ENCODE assay signal across 1 cellular context in the genomic region with DNA sequence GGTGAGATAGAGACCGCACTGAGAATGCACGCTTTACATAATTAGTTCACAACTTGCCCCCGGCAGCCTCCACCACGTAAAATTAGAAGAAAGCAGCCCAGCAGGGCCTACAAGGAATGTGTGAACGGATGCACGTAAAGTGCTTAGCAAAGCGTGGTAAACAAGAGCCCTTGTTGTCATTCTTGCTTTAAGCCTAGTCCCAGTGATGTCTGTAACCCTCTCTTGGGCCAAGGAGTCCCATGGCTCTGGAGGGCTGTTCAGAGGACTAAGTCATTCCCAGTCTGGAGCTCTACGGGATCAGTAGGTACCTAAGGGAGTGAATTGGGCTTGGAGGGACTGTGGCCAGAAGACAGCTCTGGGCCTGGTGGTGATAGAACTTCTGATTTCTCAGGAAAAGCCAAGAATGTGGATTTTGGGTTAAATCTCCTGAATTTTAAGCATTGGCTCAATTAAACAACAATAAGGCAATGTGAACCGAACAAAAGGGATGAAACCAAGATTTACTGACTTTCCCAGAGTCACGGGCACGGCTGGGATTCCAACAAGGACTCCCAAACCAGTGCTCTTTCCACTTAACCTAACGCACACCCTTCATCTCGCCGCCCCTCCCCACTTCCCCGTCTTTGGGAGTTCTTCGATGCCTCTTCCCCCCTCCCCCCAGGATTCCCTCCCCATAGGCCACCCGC.
TF ChIP-seq lines count a peak whose summit lies in the region.

No MANE protein-coding gene starts in this region.

TF ChIP-seq in GM23338, 12 proteins besides CTCF, POLR2A, EP300 and RAD21 (continued from another document):
- TF ChIP-seq, protein P1, sequence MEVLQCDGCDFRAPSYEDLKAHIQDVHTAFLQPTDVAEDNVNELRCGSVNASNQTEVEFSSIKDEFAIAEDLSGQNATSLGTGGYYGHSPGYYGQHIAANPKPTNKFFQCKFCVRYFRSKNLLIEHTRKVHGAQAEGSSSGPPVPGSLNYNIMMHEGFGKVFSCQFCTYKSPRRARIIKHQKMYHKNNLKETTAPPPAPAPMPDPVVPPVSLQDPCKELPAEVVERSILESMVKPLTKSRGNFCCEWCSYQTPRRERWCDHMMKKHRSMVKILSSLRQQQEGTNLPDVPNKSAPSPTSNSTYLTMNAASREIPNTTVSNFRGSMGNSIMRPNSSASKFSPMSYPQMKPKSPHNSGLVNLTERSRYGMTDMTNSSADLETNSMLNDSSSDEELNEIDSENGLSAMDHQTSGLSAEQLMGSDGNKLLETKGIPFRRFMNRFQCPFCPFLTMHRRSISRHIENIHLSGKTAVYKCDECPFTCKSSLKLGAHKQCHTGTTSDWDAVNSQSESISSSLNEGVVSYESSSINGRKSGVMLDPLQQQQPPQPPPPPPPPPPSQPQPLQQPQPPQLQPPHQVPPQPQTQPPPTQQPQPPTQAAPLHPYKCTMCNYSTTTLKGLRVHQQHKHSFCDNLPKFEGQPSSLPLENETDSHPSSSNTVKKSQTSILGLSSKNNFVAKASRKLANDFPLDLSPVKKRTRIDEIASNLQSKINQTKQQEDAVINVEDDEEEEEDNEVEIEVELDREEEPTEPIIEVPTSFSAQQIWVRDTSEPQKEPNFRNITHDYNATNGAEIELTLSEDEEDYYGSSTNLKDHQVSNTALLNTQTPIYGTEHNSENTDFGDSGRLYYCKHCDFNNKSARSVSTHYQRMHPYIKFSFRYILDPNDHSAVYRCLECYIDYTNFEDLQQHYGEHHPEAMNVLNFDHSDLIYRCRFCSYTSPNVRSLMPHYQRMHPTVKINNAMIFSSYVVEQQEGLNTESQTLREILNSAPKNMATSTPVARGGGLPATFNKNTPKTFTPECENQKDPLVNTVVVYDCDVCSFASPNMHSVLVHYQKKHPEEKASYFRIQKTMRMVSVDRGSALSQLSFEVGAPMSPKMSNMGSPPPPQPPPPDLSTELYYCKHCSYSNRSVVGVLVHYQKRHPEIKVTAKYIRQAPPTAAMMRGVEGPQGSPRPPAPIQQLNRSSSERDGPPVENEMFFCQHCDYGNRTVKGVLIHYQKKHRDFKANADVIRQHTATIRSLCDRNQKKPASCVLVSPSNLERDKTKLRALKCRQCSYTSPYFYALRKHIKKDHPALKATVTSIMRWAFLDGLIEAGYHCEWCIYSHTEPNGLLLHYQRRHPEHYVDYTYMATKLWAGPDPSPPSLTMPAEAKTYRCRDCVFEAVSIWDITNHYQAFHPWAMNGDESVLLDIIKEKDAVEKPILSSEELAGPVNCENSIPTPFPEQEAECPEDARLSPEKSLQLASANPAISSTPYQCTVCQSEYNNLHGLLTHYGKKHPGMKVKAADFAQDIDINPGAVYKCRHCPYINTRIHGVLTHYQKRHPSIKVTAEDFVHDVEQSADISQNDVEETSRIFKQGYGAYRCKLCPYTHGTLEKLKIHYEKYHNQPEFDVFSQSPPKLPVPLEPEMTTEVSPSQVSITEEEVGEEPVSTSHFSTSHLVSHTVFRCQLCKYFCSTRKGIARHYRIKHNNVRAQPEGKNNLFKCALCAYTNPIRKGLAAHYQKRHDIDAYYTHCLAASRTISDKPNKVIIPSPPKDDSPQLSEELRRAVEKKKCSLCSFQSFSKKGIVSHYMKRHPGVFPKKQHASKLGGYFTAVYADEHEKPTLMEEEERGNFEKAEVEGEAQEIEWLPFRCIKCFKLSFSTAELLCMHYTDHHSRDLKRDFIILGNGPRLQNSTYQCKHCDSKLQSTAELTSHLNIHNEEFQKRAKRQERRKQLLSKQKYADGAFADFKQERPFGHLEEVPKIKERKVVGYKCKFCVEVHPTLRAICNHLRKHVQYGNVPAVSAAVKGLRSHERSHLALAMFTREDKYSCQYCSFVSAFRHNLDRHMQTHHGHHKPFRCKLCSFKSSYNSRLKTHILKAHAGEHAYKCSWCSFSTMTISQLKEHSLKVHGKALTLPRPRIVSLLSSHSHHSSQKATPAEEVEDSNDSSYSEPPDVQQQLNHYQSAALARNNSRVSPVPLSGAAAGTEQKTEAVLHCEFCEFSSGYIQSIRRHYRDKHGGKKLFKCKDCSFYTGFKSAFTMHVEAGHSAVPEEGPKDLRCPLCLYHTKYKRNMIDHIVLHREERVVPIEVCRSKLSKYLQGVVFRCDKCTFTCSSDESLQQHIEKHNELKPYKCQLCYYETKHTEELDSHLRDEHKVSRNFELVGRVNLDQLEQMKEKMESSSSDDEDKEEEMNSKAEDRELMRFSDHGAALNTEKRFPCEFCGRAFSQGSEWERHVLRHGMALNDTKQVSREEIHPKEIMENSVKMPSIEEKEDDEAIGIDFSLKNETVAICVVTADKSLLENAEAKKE (CRISPR knock-in tag; IDR thresholded peaks at IDR 0.05) = no peak
- TF ChIP-seq, protein P2, sequence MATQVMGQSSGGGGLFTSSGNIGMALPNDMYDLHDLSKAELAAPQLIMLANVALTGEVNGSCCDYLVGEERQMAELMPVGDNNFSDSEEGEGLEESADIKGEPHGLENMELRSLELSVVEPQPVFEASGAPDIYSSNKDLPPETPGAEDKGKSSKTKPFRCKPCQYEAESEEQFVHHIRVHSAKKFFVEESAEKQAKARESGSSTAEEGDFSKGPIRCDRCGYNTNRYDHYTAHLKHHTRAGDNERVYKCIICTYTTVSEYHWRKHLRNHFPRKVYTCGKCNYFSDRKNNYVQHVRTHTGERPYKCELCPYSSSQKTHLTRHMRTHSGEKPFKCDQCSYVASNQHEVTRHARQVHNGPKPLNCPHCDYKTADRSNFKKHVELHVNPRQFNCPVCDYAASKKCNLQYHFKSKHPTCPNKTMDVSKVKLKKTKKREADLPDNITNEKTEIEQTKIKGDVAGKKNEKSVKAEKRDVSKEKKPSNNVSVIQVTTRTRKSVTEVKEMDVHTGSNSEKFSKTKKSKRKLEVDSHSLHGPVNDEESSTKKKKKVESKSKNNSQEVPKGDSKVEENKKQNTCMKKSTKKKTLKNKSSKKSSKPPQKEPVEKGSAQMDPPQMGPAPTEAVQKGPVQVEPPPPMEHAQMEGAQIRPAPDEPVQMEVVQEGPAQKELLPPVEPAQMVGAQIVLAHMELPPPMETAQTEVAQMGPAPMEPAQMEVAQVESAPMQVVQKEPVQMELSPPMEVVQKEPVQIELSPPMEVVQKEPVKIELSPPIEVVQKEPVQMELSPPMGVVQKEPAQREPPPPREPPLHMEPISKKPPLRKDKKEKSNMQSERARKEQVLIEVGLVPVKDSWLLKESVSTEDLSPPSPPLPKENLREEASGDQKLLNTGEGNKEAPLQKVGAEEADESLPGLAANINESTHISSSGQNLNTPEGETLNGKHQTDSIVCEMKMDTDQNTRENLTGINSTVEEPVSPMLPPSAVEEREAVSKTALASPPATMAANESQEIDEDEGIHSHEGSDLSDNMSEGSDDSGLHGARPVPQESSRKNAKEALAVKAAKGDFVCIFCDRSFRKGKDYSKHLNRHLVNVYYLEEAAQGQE (IDR thresholded peaks at IDR 0.05; ENCODE audit: unreplicated experiment) = no peak
- TF ChIP-seq ZNF331 (CRISPR knock-in tag; IDR thresholded peaks at IDR 0.05; ENCODE audit: low read depth) = no peak
- TF ChIP-seq CREB1 (CRISPR knock-in tag; IDR thresholded peaks at IDR 0.05; ENCODE audit: low read depth) = no peak
- TF ChIP-seq POLR2AphosphoS5 (IDR thresholded peaks at IDR 0.05; ENCODE audit: low read depth) = no peak
- no peak for TF ChIP-seq ZNF114 (CRISPR knock-in tag; IDR thresholded peaks at IDR 0.05)
- TF ChIP-seq EZH2phosphoT487 (IDR thresholded peaks at IDR 0.05; ENCODE audit: unreplicated experiment) = no peak
- TF ChIP-seq, protein P3, sequence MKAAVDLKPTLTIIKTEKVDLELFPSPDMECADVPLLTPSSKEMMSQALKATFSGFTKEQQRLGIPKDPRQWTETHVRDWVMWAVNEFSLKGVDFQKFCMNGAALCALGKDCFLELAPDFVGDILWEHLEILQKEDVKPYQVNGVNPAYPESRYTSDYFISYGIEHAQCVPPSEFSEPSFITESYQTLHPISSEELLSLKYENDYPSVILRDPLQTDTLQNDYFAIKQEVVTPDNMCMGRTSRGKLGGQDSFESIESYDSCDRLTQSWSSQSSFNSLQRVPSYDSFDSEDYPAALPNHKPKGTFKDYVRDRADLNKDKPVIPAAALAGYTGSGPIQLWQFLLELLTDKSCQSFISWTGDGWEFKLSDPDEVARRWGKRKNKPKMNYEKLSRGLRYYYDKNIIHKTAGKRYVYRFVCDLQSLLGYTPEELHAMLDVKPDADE (IDR thresholded peaks at IDR 0.05) = no peak
- no peak for TF ChIP-seq EZH2 (IDR thresholded peaks at IDR 0.05; ENCODE audit: low read depth, unreplicated experiment)
- TF ChIP-seq JUNB (IDR thresholded peaks at IDR 0.05; ENCODE audit: unreplicated experiment) = no peak
- no peak for TF ChIP-seq NANOG (IDR thresholded peaks at IDR 0.05; ENCODE audit: borderline replicate concordance)
